Comparison of ENCODE assay signal across 16 cellular contexts in genomic region chr22:45259754-45260394, GRCh38. TPM values are rescaled to one million over a fixed set of nuclear protein-coding genes. Genes with fewer than 3 reads are reported as not detected.
DNase-seq lines count a peak whose midpoint lies in the region; ATAC-seq and TF ChIP-seq lines count a peak whose summit lies in the region.
"Had no signal": no experiment of that assay in that cellular context is flagged by ENCODE, and none has a peak within 500 bp of the region (broad histone marks: within the 10 kb centered on the region; RNA-seq: fewer than 3 reads in every experiment).

No MANE protein-coding gene starts in this region.

- TF ChIP-seq RAD21 in IMR-90 (IDR thresholded peaks at IDR 0.05; ENCODE audit: low read length), result no peak

- CTCF ChIA-PET in IMR-90 (lab: Yijun Ruan, JAX), result no interaction called here
- CTCF ChIA-PET in naive thymus-derived CD4-positive, alpha-beta T cell (lab: Charles Lee), result no interaction called here

- H4K91ac ChIP-seq in IMR-90 (ENCODE audit: insufficient read depth, low read depth, low read length), result no peak overlapping the region

- H3K4me1 ChIP-seq in BLaER1 treated with 17β-estradiol and CSF1 and Interleukin-3, amounts not matched to agents 10 nM and 100 nM, result peaks cover 50 to 57% (median 55%) of the 10 kb centered on the region in 10 experiments
- H3K4me1 ChIP-seq in IMR-90 (ENCODE audit: control insufficient read depth, insufficient read depth, low read length), result peaks cover 2% of the 10 kb centered on the region; the same call in 1 of the 2 replicates
- H3K4me1 ChIP-seq in naive thymus-derived CD4-positive, alpha-beta T cell (ENCODE audit: control insufficient read depth in 2 of 2, insufficient read depth in 2 of 2, low read length in 2 of 2), result peaks cover 0 to 6% of the 10 kb centered on the region in 2 donors
- H3K4me1 ChIP-seq: HAP-1 had no signal

- no peak overlapping the region for H3K4ac ChIP-seq in IMR-90 (ENCODE audit: low read depth, low read length)

- no TSS peak for BruUV-seq in IMR-90 (replicated peaks; lab: Mats Ljungman, UMichigan)

- no peaks in the 10 kb centered on the region for H3K9me1 ChIP-seq in IMR-90 (ENCODE audit: insufficient read depth, low read length)

- TF ChIP-seq POLR2A in IMR-90 (IDR thresholded peaks at IDR 0.05; ENCODE audit: low read depth, low read length), result no peak

- no peaks in the 10 kb centered on the region for H3K36me3 Mint-ChIP-seq in stimulated activated memory B cell treated with anti-CD40 and anti-IgM and Interleukin-4, amounts not matched to agents 10 μg/mL and 1 μg/mL and 100 μg/mL, for 72 hours
- H3K36me3 Mint-ChIP-seq in naive thymus-derived CD4-positive, alpha-beta T cell, result no peaks in the 10 kb centered on the region

- no peak overlapping the region for H2AFZ ChIP-seq in IMR-90 (replicated peaks; ENCODE audit: low read length, poor library complexity)

- H2BK120ac ChIP-seq in IMR-90 (ENCODE audit: low read depth, low read length), result no peak overlapping the region

- dilution Hi-C loops in IMR-90 (cut with HindIII; ENCODE audit: low sequenced_read_pairs, unreplicated experiment), result no loop called here

- H3K27me3 Mint-ChIP-seq in stimulated activated memory B cell treated with anti-CD40 and anti-IgM and Interleukin-4, amounts not matched to agents 10 μg/mL and 1 μg/mL and 100 μg/mL, for 72 hours, result peaks cover 9% of the 10 kb centered on the region
- peaks cover 4 to 28% (median 8%) of the 10 kb centered on the region in 5 donors for H3K27me3 Mint-ChIP-seq in naive thymus-derived CD4-positive, alpha-beta T cell

- no peak overlapping the region for H2BK20ac ChIP-seq in IMR-90 (ENCODE audit: low read depth, low read length)

- no peak overlapping the region for H3K4me3 Mint-ChIP-seq in stimulated activated memory B cell treated with anti-CD40 and anti-IgM and Interleukin-4, amounts not matched to agents 10 μg/mL and 1 μg/mL and 100 μg/mL, for 72 hours
- no peak overlapping the region for H3K4me3 Mint-ChIP-seq in naive thymus-derived CD4-positive, alpha-beta T cell
- H3K4me3 Mint-ChIP-seq: CD4-positive, CD25-positive, alpha-beta regulatory T cell had no signal

- peak overlapping the region in 1 of 11 experiments; percentile 30; a peak in 1 of 22 replicates for H3K9ac ChIP-seq in BLaER1 treated with 17β-estradiol and CSF1 and Interleukin-3, amounts not matched to agents 10 nM and 100 nM
- H3K9ac ChIP-seq in IMR-90 (ENCODE audit: low read depth, low read length), result no peak overlapping the region

- H3K27ac ChIP-seq in BLaER1 treated with 17β-estradiol and CSF1 and Interleukin-3, amounts not matched to agents 10 nM and 100 nM, result peak overlapping the region in 3 of 11 experiments; percentile 1 to 11 (median 6); a peak in 3 of 22 replicates
- H3K27ac ChIP-seq in IMR-90 (ENCODE audit: insufficient read depth, low read length), result no peak overlapping the region
- H3K27ac ChIP-seq in naive thymus-derived CD4-positive, alpha-beta T cell (ENCODE audit: low read depth, low read length), result no peak overlapping the region

- no peaks in the 10 kb centered on the region for H3K9me3 ChIP-seq in BLaER1 treated with 17β-estradiol and CSF1 and Interleukin-3, amounts not matched to agents 10 nM and 100 nM (replicated peaks in 1 of 11)
- peaks cover 3% of the 10 kb centered on the region; the same call in 1 of the 2 replicates for H3K9me3 ChIP-seq in IMR-90 (ENCODE audit: control insufficient read depth, insufficient read depth, low read length)
- H3K9me3 ChIP-seq in naive thymus-derived CD4-positive, alpha-beta T cell (ENCODE audit: control insufficient read depth in 2 of 3, low read length in 3 of 3), result no peaks in the 10 kb centered on the region
- H3K9me3 ChIP-seq: HAP-1 had no signal

- TF ChIP-seq CTCF in IMR-90 (conservative IDR thresholded peaks at IDR 0.05; ENCODE audit: low read depth, low read length), result no peak

- intact Hi-C loops in IMR-90 (cut with micrococcal nuclease), result loop anchor here (5.0 kb wide), 2 partner anchors 88 to 283 kb away; no protein-coding TSS in a partner anchor
- intact Hi-C loops in naive thymus-derived CD4-positive, alpha-beta T cell (cut with micrococcal nuclease), result no loop called here

- in situ Hi-C loops in IMR-90 (cut with MboI; ENCODE audit: low sequenced_read_pairs), result loop anchor here (5.0 kb wide), 1 partner anchor 158 kb away; no protein-coding TSS in a partner anchor

- H3K23ac ChIP-seq in IMR-90 (ENCODE audit: low read depth, low read length), result no peak overlapping the region

- H2BK15ac ChIP-seq in IMR-90 (ENCODE audit: low read depth, low read length), result no peak overlapping the region

- H3K4me2 ChIP-seq in BLaER1 treated with 17β-estradiol and CSF1 and Interleukin-3, amounts not matched to agents 10 nM and 100 nM, result peak overlapping the region in 10 of 11 experiments; percentile 16 to 98 (median 98); a peak in 18 of 22 replicates
- H3K4me2 ChIP-seq in IMR-90 (ENCODE audit: low read depth, low read length), result no peak overlapping the region

- POLR2A ChIA-PET in IMR-90 (lab: Charles Lee; ENCODE audit: unreplicated experiment), result no interaction called here
- POLR2A ChIA-PET in naive thymus-derived CD4-positive, alpha-beta T cell (lab: Charles Lee), result no interaction called here

- H3K4me1 Mint-ChIP-seq in stimulated activated memory B cell treated with anti-CD40 and anti-IgM and Interleukin-4, amounts not matched to agents 10 μg/mL and 1 μg/mL and 100 μg/mL, for 72 hours, result peaks cover 60% of the 10 kb centered on the region
- peaks cover 0 to 6% (median 0%) of the 10 kb centered on the region in 7 donors for H3K4me1 Mint-ChIP-seq in naive thymus-derived CD4-positive, alpha-beta T cell

- H3K4me3 ChIP-seq in BLaER1 treated with 17β-estradiol and CSF1 and Interleukin-3, amounts not matched to agents 10 nM and 100 nM, result no peak overlapping the region
- H3K4me3 ChIP-seq in IMR-90 (ENCODE audit: insufficient read depth, low read depth, low read length), result no peak overlapping the region
- H3K4me3 ChIP-seq in naive thymus-derived CD4-positive, alpha-beta T cell (ENCODE audit: low read length), result no peak overlapping the region
- H3K4me3 ChIP-seq: HAP-1 had no signal

- H2AK9ac ChIP-seq in IMR-90 (replicated peaks; ENCODE audit: low read depth, low read length, poor library complexity), result no peak overlapping the region

- H3K18ac ChIP-seq in IMR-90 (ENCODE audit: low read depth, low read length), result no peak overlapping the region

- WGBS in IMR-90 (ENCODE audit: extremely low coverage in 2 of 2, insufficient read length in 1 of 2), 2 experiments, result 77% methylated on average over 5 of the region's 10 CpGs; no CpG with 5 or more reads in 1 of the 2 experiments

- H3K27me3 ChIP-seq in BLaER1 treated with 17β-estradiol and CSF1 and Interleukin-3, amounts not matched to agents 10 nM and 100 nM, result no peaks in the 10 kb centered on the region
- H3K27me3 ChIP-seq in IMR-90 (ENCODE audit: control insufficient read depth, insufficient read depth, low read length), result peaks cover 2% of the 10 kb centered on the region; the same call in 1 of the 2 replicates
- H3K27me3 ChIP-seq in naive thymus-derived CD4-positive, alpha-beta T cell (ENCODE audit: control insufficient read depth in 2 of 2, insufficient read depth in 2 of 2, low read length in 2 of 2), result no peaks in the 10 kb centered on the region

- H3K27ac Mint-ChIP-seq in stimulated activated memory B cell treated with anti-CD40 and anti-IgM and Interleukin-4, amounts not matched to agents 10 μg/mL and 1 μg/mL and 100 μg/mL, for 72 hours, result peak overlapping the region; percentile 69
- H3K27ac Mint-ChIP-seq in naive thymus-derived CD4-positive, alpha-beta T cell, result peak overlapping the region in 1 of 9 donors; percentile 28

- H3K56ac ChIP-seq in IMR-90 (ENCODE audit: extremely low read depth, insufficient read depth, low read length), result no peak overlapping the region

- H4K8ac ChIP-seq in IMR-90 (ENCODE audit: low read depth in 2 of 2, low read length in 2 of 2), result no peak overlapping the region

- H2BK5ac ChIP-seq in IMR-90 (ENCODE audit: low read depth, low read length, poor library complexity, severe bottlenecking), result no peak overlapping the region

- H2AK5ac ChIP-seq in IMR-90 (ENCODE audit: low read depth, low read length), result no peak overlapping the region

- no peak overlapping the region for H4K5ac ChIP-seq in IMR-90 (ENCODE audit: low read depth, low read length)

- H3K9me3 Mint-ChIP-seq in stimulated activated memory B cell treated with anti-CD40 and anti-IgM and Interleukin-4, amounts not matched to agents 10 μg/mL and 1 μg/mL and 100 μg/mL, for 72 hours, result no peaks in the 10 kb centered on the region
- peaks cover 0 to 8% (median 0%) of the 10 kb centered on the region in 11 donors for H3K9me3 Mint-ChIP-seq in naive thymus-derived CD4-positive, alpha-beta T cell

- H3K79me1 ChIP-seq in IMR-90 (ENCODE audit: low read depth in 1 of 2, low read length in 2 of 2), result no peaks in the 10 kb centered on the region

- no peak overlapping the region for H3K14ac ChIP-seq in IMR-90 (replicated peaks; ENCODE audit: low read depth, low read length)

- H3K36me3 ChIP-seq in BLaER1 treated with 17β-estradiol and CSF1 and Interleukin-3, amounts not matched to agents 10 nM and 100 nM, result no peaks in the 10 kb centered on the region
- no peaks in the 10 kb centered on the region for H3K36me3 ChIP-seq in IMR-90 (ENCODE audit: control insufficient read depth, insufficient read depth, low read length)
- no peaks in the 10 kb centered on the region for H3K36me3 ChIP-seq in naive thymus-derived CD4-positive, alpha-beta T cell (ENCODE audit: control insufficient read depth in 2 of 3, insufficient read depth in 3 of 3, low read length in 3 of 3)
- H3K36me3 ChIP-seq: HAP-1 had no signal

- DNase-seq in IMR-90 (no peak), islet precursor cell (peak; percentile 53), retina (no peak), pons (ENCODE audit: low spot score) (no peak)
- no peak for DNase-seq in naive thymus-derived CD4-positive, alpha-beta T cell
- DNase-seq: Calu3; CD4-positive, CD25-positive, alpha-beta regulatory T cell; DMS 273 treated with DMSO at 0.1 percent for 48 hours; GOT3; KBM-7 had no signal

- H4K20me1 ChIP-seq in BLaER1 treated with 17β-estradiol and CSF1 and Interleukin-3, amounts not matched to agents 10 nM and 100 nM, result peaks cover 0 to 19% (median 9%) of the 10 kb centered on the region in 11 experiments; a peak in 16 of 22 replicates
- no peaks in the 10 kb centered on the region for H4K20me1 ChIP-seq in IMR-90 (ENCODE audit: insufficient read depth, low read length)

- ATAC-seq in IMR-90 (ENCODE audit: low read depth), result no peak
- no peak for ATAC-seq in stimulated activated memory B cell treated with anti-CD40 and anti-IgM and Interleukin-4, amounts not matched to agents 10 μg/mL and 1 μg/mL and 100 μg/mL, for 72 hours
- no peak for ATAC-seq in naive thymus-derived CD4-positive, alpha-beta T cell

RNA-seq across cellular contexts. Expression of gene KIAA0930, which starts 19.2 kb away (rescaled TPM):
- 21.7 and 25.3 TPM in 2 replicates for total RNA-seq in IMR-90 (2012; rRNA removed)
- polyA plus RNA-seq in IMR-90 (2012; rRNA removed), result 34.1 and 38.1 TPM in 2 replicates
- 45.7 and 62.0 TPM in 2 replicates for polyA plus RNA-seq in IMR-90 (2012; cell fraction: cytosol; rRNA removed)
- polyA plus RNA-seq in IMR-90 (2012; cell fraction: nucleus; rRNA removed; ENCODE audit: low replicate concordance), result 134 and 167 TPM in 2 replicates
- total RNA-seq in naive thymus-derived CD4-positive, alpha-beta T cell, result 10 to 100 TPM; 13.2 to 58.2 (median 27.9) TPM
- 1 to 10 TPM; 2.3 to 2.5 TPM for polyA plus RNA-seq in naive thymus-derived CD4-positive, alpha-beta T cell

RNA-seq across cellular contexts. Expression of gene UPK3A, which starts 24.9 kb away (rescaled TPM):
- total RNA-seq in IMR-90 (2012; rRNA removed), result not detected in 2 replicates
- polyA plus RNA-seq in IMR-90 (2012; rRNA removed), result not detected in 2 replicates
- not detected in 2 replicates for polyA plus RNA-seq in IMR-90 (2012; cell fraction: cytosol; rRNA removed)
- polyA plus RNA-seq in IMR-90 (2012; cell fraction: nucleus; rRNA removed; ENCODE audit: low replicate concordance), result not detected in 2 replicates
- under 1 TPM in 1 of 5 experiments, not detected in 4; 0.61 TPM for total RNA-seq in naive thymus-derived CD4-positive, alpha-beta T cell
- polyA plus RNA-seq in naive thymus-derived CD4-positive, alpha-beta T cell, result under 1 TPM in 1 of 2 donors, not detected in 1; 0.25 TPM
- total RNA-seq: A673; Calu3; CD4-positive, CD25-positive, alpha-beta regulatory T cell; Daoy had no signal
- polyA plus RNA-seq: BJ; CD4-positive, CD25-positive, alpha-beta regulatory T cell had no signal

RNA-seq across cellular contexts. Expression of gene FAM118A, which starts 49.9 kb away (rescaled TPM):
- 15.8 and 20.6 TPM in 2 replicates for total RNA-seq in IMR-90 (2012; rRNA removed)
- polyA plus RNA-seq in IMR-90 (2012; rRNA removed), result 83.4 and 95.6 TPM in 2 replicates
- polyA plus RNA-seq in IMR-90 (2012; cell fraction: cytosol; rRNA removed), result 27.4 and 66.8 TPM in 2 replicates
- polyA plus RNA-seq in IMR-90 (2012; cell fraction: nucleus; rRNA removed; ENCODE audit: low replicate concordance), result 778 and 1,218 TPM in 2 replicates
- total RNA-seq in naive thymus-derived CD4-positive, alpha-beta T cell, result 100 to 1,000 TPM in 4 of 5 experiments, 10 to 100 TPM in 1; 61.3 to 216 (median 111) TPM
- 10 to 100 TPM; 54.0 to 81.6 TPM for polyA plus RNA-seq in naive thymus-derived CD4-positive, alpha-beta T cell
